Comparison of ENCODE assay signal across 22 cellular contexts in the genomic region with DNA sequence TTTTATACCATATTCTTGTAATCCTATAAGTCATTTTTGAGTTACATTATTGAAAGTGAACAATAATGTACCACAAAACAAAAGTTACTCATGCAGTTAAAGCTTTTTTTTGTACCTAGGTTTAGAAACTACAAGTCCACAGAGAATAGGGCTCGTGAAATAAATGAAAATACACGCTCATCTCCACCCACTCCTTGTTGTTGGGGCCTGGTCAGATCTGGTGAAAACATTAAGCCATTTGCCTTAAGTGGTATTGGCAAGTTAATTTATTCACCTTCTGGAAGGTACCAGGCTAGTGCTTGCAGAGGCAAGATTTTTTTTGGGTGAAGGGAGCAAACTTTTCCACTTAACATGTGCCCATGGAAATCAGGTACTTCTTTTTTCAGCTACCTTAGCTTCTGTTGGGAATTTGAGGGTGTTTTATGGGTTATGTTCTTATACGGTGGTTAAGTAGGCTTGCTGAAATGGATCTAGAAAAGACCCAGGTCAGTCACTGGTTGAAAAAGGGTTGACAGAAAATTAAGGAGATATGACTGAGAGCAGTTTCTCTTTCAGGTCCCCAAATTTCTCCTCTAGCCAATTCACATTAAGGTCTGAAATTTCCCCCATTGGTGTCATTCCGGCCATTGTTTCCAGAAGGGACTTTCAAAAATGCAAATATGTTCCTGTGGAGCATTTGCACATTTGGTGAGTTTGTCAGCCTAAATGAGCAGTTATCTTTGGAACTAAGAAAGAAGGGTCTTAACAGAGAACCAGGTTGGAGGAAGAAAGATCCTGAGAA.
"Had no signal": no experiment of that assay in that cellular context is flagged by ENCODE, and none has a peak within 500 bp of the region (broad histone marks: within the 10 kb centered on the region; RNA-seq: fewer than 3 reads in every experiment).

No MANE protein-coding gene starts in this region.

- H3K4me1 ChIP-seq: breast epithelium, prostate gland had no signal

- H3K4me3 Mint-ChIP-seq: activated naive CD8-positive, alpha-beta T cell treated with anti-CD3 and anti-CD28 coated beads for 36 hours; activated T-cell treated with anti-CD3 and anti-CD28 coated beads, Interleukin-2, amount 50 U/mL, for 24 hours; nephron had no signal

- H3K4me3 ChIP-seq: breast epithelium, coronary artery, esophagus muscularis mucosa, ovary, prostate gland, upper lobe of left lung had no signal

- H3K4me1 Mint-ChIP-seq: activated naive CD8-positive, alpha-beta T cell treated with anti-CD3 and anti-CD28 coated beads for 36 hours had no signal

- DNase-seq: activated CD4-positive, alpha-beta T cell treated with anti-CD3 and anti-CD28 coated beads, Interleukin-2, amount 50 U/mL, for 4 hours; activated CD8-positive, alpha-beta memory T cell treated with anti-CD3 and anti-CD28 coated beads for 24 hours; activated CD8-positive, alpha-beta memory T cell treated with anti-CD3 and anti-CD28 coated beads, Interleukin-2, amount 50 U/mL, for 4 hours; activated naive CD4-positive, alpha-beta T cell treated with Interleukin-2 at 50 U/mL for 16 hours; activated naive CD8-positive, alpha-beta T cell treated with anti-CD3 and anti-CD28 coated beads for 36 hours; activated T-cell treated with anti-CD3 and anti-CD28 coated beads, Interleukin-2, amount 50 U/mL, for 24 hours; cerebellar nuclear complex; glutamatergic neuron; hippocampal formation; ovary; stimulated activated CD4-positive, alpha-beta T cell treated with anti-CD3 and anti-CD28 coated beads, Interleukin-2, amount 100 ng/mL, for 48 hours; stimulated activated CD8-positive, alpha-beta memory T cell treated with anti-CD3 and anti-CD28 coated beads, Interleukin-4, amount 100 ng/mL, for 48 hours; stimulated activated naive CD4-positive, alpha-beta T cell treated with Interleukin-2 at 50 U/mL for 16 hours; T-helper 9 cell; upper lobe of left lung had no signal

- H3K36me3 ChIP-seq: breast epithelium, esophagus muscularis mucosa, neutrophil, ovary, prostate gland, upper lobe of left lung had no signal

- H3K27ac Mint-ChIP-seq: activated naive CD8-positive, alpha-beta T cell treated with anti-CD3 and anti-CD28 coated beads for 36 hours; activated T-cell treated with anti-CD3 and anti-CD28 coated beads, Interleukin-2, amount 50 U/mL, for 24 hours; activated T-helper 2 cell treated with anti-CD3 and anti-CD28 coated beads, Interferon-gamma antibody, Interleukin-2, Interleukin-4, amounts not matched to agents 10 μg/mL and 5 μg/mL and 100 μg/mL, durations not matched to agents 14 hours and 24 hours and 36 hours; nephron had no signal

- H3K9me3 ChIP-seq: breast epithelium, esophagus muscularis mucosa, neutrophil, ovary, prostate gland, upper lobe of left lung had no signal

- H3K36me3 Mint-ChIP-seq: activated naive CD8-positive, alpha-beta T cell treated with anti-CD3 and anti-CD28 coated beads for 36 hours had no signal

- H3K27ac ChIP-seq: breast epithelium, coronary artery, esophagus muscularis mucosa, neutrophil, ovary, prostate gland, upper lobe of left lung had no signal

- H3K27me3 ChIP-seq: breast epithelium, esophagus muscularis mucosa, neutrophil, ovary, upper lobe of left lung had no signal

- H3K9me3 Mint-ChIP-seq: activated naive CD8-positive, alpha-beta T cell treated with anti-CD3 and anti-CD28 coated beads for 36 hours; activated T-cell treated with anti-CD3 and anti-CD28 coated beads, Interleukin-2, amount 50 U/mL, for 24 hours; activated T-helper 2 cell treated with anti-CD3 and anti-CD28 coated beads, Interferon-gamma antibody, Interleukin-2, Interleukin-4, amounts not matched to agents 10 μg/mL and 5 μg/mL and 100 μg/mL, durations not matched to agents 14 hours and 24 hours and 36 hours; nephron had no signal
